Comparison of ENCODE assay signal across 19 cellular contexts in the genomic region with DNA sequence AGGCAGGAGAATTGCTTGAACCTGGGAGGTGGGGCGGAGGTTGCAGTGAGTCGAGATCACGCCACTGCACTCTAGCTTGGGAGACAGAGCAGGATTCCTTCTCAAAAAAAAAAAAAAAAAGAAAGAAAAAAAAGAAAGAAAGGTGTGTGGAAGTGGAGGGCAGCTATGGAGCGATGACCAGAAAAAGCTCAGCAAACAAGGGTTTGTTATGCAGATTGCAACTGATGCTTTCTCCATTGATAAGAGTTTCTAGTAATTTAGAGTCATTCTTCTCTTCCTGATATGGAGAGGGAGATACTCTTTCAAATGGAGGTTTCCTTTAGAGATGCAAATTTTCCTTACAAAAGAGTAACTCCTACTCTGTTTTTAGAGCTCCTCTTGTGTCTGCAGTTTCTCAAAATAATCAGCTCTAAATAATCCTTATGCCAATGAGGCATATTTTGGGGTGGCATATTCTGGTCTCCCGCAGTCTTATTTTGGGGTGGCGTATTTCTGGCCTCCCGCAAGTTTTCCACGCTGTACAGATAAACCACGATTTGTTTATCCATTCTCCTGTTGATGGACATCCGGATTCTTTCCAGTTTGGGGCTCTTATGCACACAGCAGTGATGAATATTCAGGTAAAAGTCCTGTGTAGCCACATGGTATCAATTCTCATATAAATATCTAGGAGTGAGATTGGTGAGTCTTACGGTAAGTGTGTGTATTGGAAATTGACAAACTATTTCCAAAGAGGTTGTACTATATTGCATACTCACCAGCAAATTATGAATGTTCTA. TPM values are rescaled to one million over a fixed set of nuclear protein-coding genes. Genes with fewer than 3 reads are reported as not detected.
A peak's percentile ranks its signal among the peaks of the same experiment; 100 is the strongest.
DNase-seq lines count a peak whose midpoint lies in the region; ATAC-seq and TF ChIP-seq lines count a peak whose summit lies in the region.
"Had no signal": no experiment of that assay in that cellular context is flagged by ENCODE, and none has a peak within 500 bp of the region (broad histone marks: within the 10 kb centered on the region; RNA-seq: fewer than 3 reads in every experiment).

No MANE protein-coding gene starts in this region.

- H3K36me3 ChIP-seq in GM23338 (ENCODE audit: insufficient read depth) (no peaks in the 10 kb centered on the region), HUES64 (ENCODE audit: insufficient read depth, low read length) (no peaks in the 10 kb centered on the region), mesendoderm (ENCODE audit: control insufficient read depth, insufficient read depth, low read length) (no peaks in the 10 kb centered on the region)

- H3K23ac ChIP-seq in mesendoderm (ENCODE audit: low read length), result no peak overlapping the region

- peak; percentile 88 for ATAC-seq in GM23338
- no peak for ATAC-seq in GM21786 (IDR thresholded peaks at IDR 0.05; ENCODE audit: unreplicated experiment)
- ATAC-seq in GM18517 (IDR thresholded peaks at IDR 0.05; ENCODE audit: unreplicated experiment), result no peak
- ATAC-seq: A549 had no signal

- no peak for TF ChIP-seq CTCF in GM23338 (conservative IDR thresholded peaks at IDR 0.05; ENCODE audit: low read depth in 2 of 2)

- H2AK5ac ChIP-seq in mesendoderm (ENCODE audit: low read length), result no peak overlapping the region

- 4% methylated on average over 10 of the region's 11 CpGs for WGBS in HUES64
- no CpG with 5 or more reads among the region's 11 CpGs for WGBS in mesendoderm (ENCODE audit: extremely low coverage, insufficient coverage, low lambda C conversion rate)

- H3K27ac ChIP-seq in GM23338 (ENCODE audit: low read depth), result peak overlapping the region; percentile 96
- H3K27ac ChIP-seq in HUES64 (ENCODE audit: low read depth, low read length), result peak overlapping the region; percentile 94
- peak overlapping the region; percentile 85 for H3K27ac ChIP-seq in mesendoderm (ENCODE audit: low read depth, low read length)
- H3K27ac ChIP-seq: A549, HL-60 had no signal

- no peak overlapping the region for H3K4ac ChIP-seq in mesendoderm (ENCODE audit: low read depth, low read length)

- DNase-seq in GM23338 (ENCODE audit: low spot score) (peak; percentile 97), iPS DF 4.7 (ENCODE audit: extremely low read depth, low spot score) (peak; percentile 97), mesendoderm (peak; percentile 82), HCEC 1CT (no peak)
- DNase-seq: DMS53, MV-4-11, NCI-H1105 treated with DMSO at 0.1 percent for 48 hours, NCI-H2029 treated with DMSO at 0.1 percent for 48 hours, NCI-H446, NCI-H526, Right ventricle myocardium superior had no signal

- H3K79me2 ChIP-seq in GM23338 (replicated peaks; ENCODE audit: insufficient read depth) (no peaks in the 10 kb centered on the region), mesendoderm (ENCODE audit: control insufficient read depth, insufficient read depth, low read length) (no peaks in the 10 kb centered on the region)

- H3K9me3 ChIP-seq in HUES64 (ENCODE audit: insufficient read depth, low read depth, low read length), result no peaks in the 10 kb centered on the region
- H3K9me3 ChIP-seq: A549 had no signal

- no peak overlapping the region for H4K5ac ChIP-seq in mesendoderm (ENCODE audit: low read length)

- peaks cover 3% of the 10 kb centered on the region; the same call in 1 of the 3 replicates for H3K9me3 Mint-ChIP-seq in GM23338
- H3K9me3 Mint-ChIP-seq: IgD-negative memory B cell had no signal

- H3K27me3 ChIP-seq in GM23338 (ENCODE audit: insufficient read depth) (no peaks in the 10 kb centered on the region), HUES64 (ENCODE audit: insufficient read depth, low read length) (no peaks in the 10 kb centered on the region), mesendoderm (ENCODE audit: insufficient read depth, low read length, poor library complexity) (no peaks in the 10 kb centered on the region)

- no peak overlapping the region for H2BK15ac ChIP-seq in mesendoderm (replicated peaks; ENCODE audit: low read depth)

- H3K4me3 ChIP-seq in GM23338 (peak overlapping the region; percentile 33), HUES64 (ENCODE audit: low read length) (peak overlapping the region; percentile 36), mesendoderm (ENCODE audit: low read length) (no peak overlapping the region)
- H3K4me3 ChIP-seq: A549 had no signal

- no peak overlapping the region for H2BK120ac ChIP-seq in mesendoderm (ENCODE audit: low read depth, low read length)

- no peaks in the 10 kb centered on the region for H3K9me2 ChIP-seq in GM23338 (ENCODE audit: insufficient read depth)

- peak overlapping the region; percentile 62 for H3K56ac ChIP-seq in mesendoderm (ENCODE audit: low read length)

- H3K27me3 Mint-ChIP-seq in GM23338 (ENCODE audit: insufficient read depth, low read depth, poor library complexity), result peaks cover 11% of the 10 kb centered on the region
- H3K27me3 Mint-ChIP-seq: B cell had no signal

- no peak overlapping the region for H2AFZ ChIP-seq in GM23338

- no peaks in the 10 kb centered on the region for H3K79me1 ChIP-seq in mesendoderm (ENCODE audit: low read length)

- H2BK5ac ChIP-seq in mesendoderm (ENCODE audit: low read length), result peak overlapping the region; percentile 73

- peak overlapping the region; percentile 58 for H3K9ac ChIP-seq in HUES64 (ENCODE audit: low read depth, low read length)
- peak overlapping the region; percentile 10 for H3K9ac ChIP-seq in mesendoderm (ENCODE audit: low read length)

- H3K4me1 Mint-ChIP-seq in GM23338, result peaks cover 24% of the 10 kb centered on the region
- H3K4me1 Mint-ChIP-seq: B cell had no signal

- H3F3A ChIP-seq in GM23338 (replicated peaks; ENCODE audit: low read depth), result peaks cover 5% of the 10 kb centered on the region; the same call in 1 of the 2 replicates

- H3K18ac ChIP-seq in mesendoderm (ENCODE audit: low read length), result peak overlapping the region; percentile 47

- H4K8ac ChIP-seq in mesendoderm (ENCODE audit: low read depth, low read length), result no peak overlapping the region

- peaks cover 3% of the 10 kb centered on the region; the same call in 2 of the 3 replicates for H3K36me3 Mint-ChIP-seq in GM23338 (ENCODE audit: low read depth)
- H3K36me3 Mint-ChIP-seq: CD14-positive monocyte, IgD-negative memory B cell had no signal

- H3K4me2 ChIP-seq in GM23338, result peak overlapping the region; percentile 47
- H3K4me2 ChIP-seq in mesendoderm (ENCODE audit: low read length), result no peak overlapping the region
- H3K4me2 ChIP-seq: A549 had no signal

- H3K4me1 ChIP-seq in GM23338 (ENCODE audit: insufficient read depth), result peaks cover 12% of the 10 kb centered on the region
- H3K4me1 ChIP-seq in HUES64 (ENCODE audit: insufficient read depth, low read length), result peaks cover 17% of the 10 kb centered on the region
- H3K4me1 ChIP-seq in mesendoderm (ENCODE audit: control insufficient read depth, low read depth, low read length), result peaks cover 2% of the 10 kb centered on the region

- H3K4me3 Mint-ChIP-seq in GM23338, result peak overlapping the region; percentile 56
- H3K4me3 Mint-ChIP-seq: B cell, CD14-positive monocyte, IgD-negative memory B cell had no signal

- peak overlapping the region; percentile 98 for H3K27ac Mint-ChIP-seq in GM23338
- H3K27ac Mint-ChIP-seq: B cell, CD14-positive monocyte had no signal

- H4K20me1 ChIP-seq in GM23338 (replicated peaks; ENCODE audit: insufficient read depth), result no peaks in the 10 kb centered on the region

TF ChIP-seq in GM23338, 12 proteins besides CTCF, POLR2A, EP300 and RAD21 (continues in another document):
- TF ChIP-seq POLR2AphosphoS5 (IDR thresholded peaks at IDR 0.05; ENCODE audit: low read depth) (no peak), NANOG (IDR thresholded peaks at IDR 0.05; ENCODE audit: borderline replicate concordance) (peak; percentile 100)

RNA-seq across cellular contexts. Expression of gene RCC2, which starts 30.7 kb away (rescaled TPM):
- total RNA-seq in GM23338 (2014; rRNA removed; shearing (Covaris generic)), result 367 and 386 TPM in 2 replicates
- polyA plus RNA-seq in GM23338 (2016; fragmentation: Nextera tagmentation; extraction: Ambion mirVana), result 97.1 and 99.3 TPM in 2 replicates
- 225 TPM for polyA plus RNA-seq in HUES64 (2013, experiment 1 of 2)
- polyA plus RNA-seq in HUES64 (2013, experiment 2 of 2), result 198 TPM
- 271 TPM for polyA plus RNA-seq in mesendoderm (2013, experiment 1 of 2)
- polyA plus RNA-seq in mesendoderm (2013, experiment 2 of 2), result 269 TPM
